In genomic region chr12:1795221-1795784, GRCh38 we compare ENCODE assay signal across 8 cellular contexts. TPM values are rescaled to one million over a fixed set of nuclear protein-coding genes. Genes with fewer than 3 reads are reported as not detected.
A peak's percentile ranks its signal among the peaks of the same experiment; 100 is the strongest.
DNase-seq lines count a peak whose midpoint lies in the region; ATAC-seq and TF ChIP-seq lines count a peak whose summit lies in the region.

No MANE protein-coding gene starts in this region.

- peaks cover 19% of the 10 kb centered on the region for H3K4me1 Mint-ChIP-seq in activated T-cell treated with anti-CD3 and anti-CD28 coated beads, Interleukin-2, amount 50 U/mL, for 4 hours (ENCODE audit: low read depth)
- peaks cover 23% of the 10 kb centered on the region for H3K4me1 Mint-ChIP-seq in activated CD8-positive, alpha-beta T cell treated with anti-CD3 and anti-CD28 coated beads for 36 hours (ENCODE audit: low read depth)

- H3K4me1 ChIP-seq in left lung = peaks cover 0 to 34% of the 10 kb centered on the region in 2 donors
- peaks cover 0 to 22% of the 10 kb centered on the region in 2 donors for H3K4me1 ChIP-seq in thoracic aorta (ENCODE audit: control insufficient read depth in 1 of 2, low read depth in 2 of 2)

- CTCF ChIA-PET in activated CD8-positive, alpha-beta T cell treated with anti-CD3 and anti-CD28 coated beads for 36 hours (lab: Charles Lee) = interaction anchor here (0.6 to 16.4 kb wide), 9 partner anchors 10 to 1220 kb away, joined by 3 to 456 read pairs (median 3); partner anchors contain the start of gene WNT5B

- TF ChIP-seq CTCF in activated CD8-positive, alpha-beta T cell treated with anti-CD3 and anti-CD28 coated beads for 36 hours (IDR thresholded peaks at IDR 0.05) = no peak
- TF ChIP-seq CTCF in left lung (IDR thresholded peaks at IDR 0.05) (no peak), thoracic aorta (IDR thresholded peaks at IDR 0.05) (no peak)

- no peaks in the 10 kb centered on the region for H3K9me3 ChIP-seq in left lung
- no peaks in the 10 kb centered on the region for H3K9me3 ChIP-seq in thoracic aorta

- no peak overlapping the region for H3K27ac Mint-ChIP-seq in activated CD8-positive, alpha-beta T cell treated with anti-CD3 and anti-CD28 coated beads for 36 hours

- no peaks in the 10 kb centered on the region for H3K27me3 ChIP-seq in left lung
- H3K27me3 ChIP-seq in thoracic aorta (replicated peaks; ENCODE audit: insufficient read depth) = no peaks in the 10 kb centered on the region

- peak overlapping the region; percentile 6 to 97 for H3K27ac ChIP-seq in left lung
- H3K27ac ChIP-seq in thoracic aorta = no peak overlapping the region

- no peaks in the 10 kb centered on the region for H3K9me3 Mint-ChIP-seq in activated T-cell treated with anti-CD3 and anti-CD28 coated beads, Interleukin-2, amount 50 U/mL, for 4 hours
- H3K9me3 Mint-ChIP-seq in activated CD8-positive, alpha-beta T cell treated with anti-CD3 and anti-CD28 coated beads for 36 hours = no peaks in the 10 kb centered on the region

- H3K4me3 Mint-ChIP-seq in activated T-cell treated with anti-CD3 and anti-CD28 coated beads, Interleukin-2, amount 50 U/mL, for 4 hours = peak overlapping the region; percentile 68
- peak overlapping the region; percentile 85 for H3K4me3 Mint-ChIP-seq in activated CD8-positive, alpha-beta T cell treated with anti-CD3 and anti-CD28 coated beads for 36 hours

- POLR2A ChIA-PET in activated CD8-positive, alpha-beta T cell treated with anti-CD3 and anti-CD28 coated beads for 36 hours (lab: Charles Lee) = interaction anchor here (0.6 to 2.1 kb wide), 3 partner anchors 132 to 145 kb away, joined by 3 to 17 read pairs (median 4); no protein-coding TSS in a partner anchor

- no peaks in the 10 kb centered on the region for H3K36me3 Mint-ChIP-seq in activated T-cell treated with anti-CD3 and anti-CD28 coated beads, Interleukin-2, amount 50 U/mL, for 4 hours (ENCODE audit: insufficient read depth)
- H3K36me3 Mint-ChIP-seq in activated CD8-positive, alpha-beta T cell treated with anti-CD3 and anti-CD28 coated beads for 36 hours (ENCODE audit: low read depth) = no peaks in the 10 kb centered on the region

- H3K4me3 ChIP-seq in left lung (no peak overlapping the region), thoracic aorta (peak overlapping the region; percentile 70)

- H3K36me3 ChIP-seq in left lung = no peaks in the 10 kb centered on the region
- no peaks in the 10 kb centered on the region for H3K36me3 ChIP-seq in thoracic aorta

- no peak for DNase-seq in activated T-cell treated with anti-CD3 and anti-CD28 coated beads, Interleukin-2, amount 50 U/mL, for 4 hours
- DNase-seq in activated T-cell treated with anti-CD3 and anti-CD28 coated beads, Interleukin-2, amount 50 U/mL, for 1 hour = no peak
- no peak for DNase-seq in activated CD8-positive, alpha-beta T cell treated with anti-CD3 and anti-CD28 coated beads for 36 hours
- DNase-seq in left lung (peak in 1 of 2 donors; percentile 78), thoracic aorta (ENCODE audit: low spot score) (no peak), AML-193 (lab: John Stamatoyannopoulos, UW) (no peak), CD1c-positive myeloid dendritic cell (ENCODE audit: extremely low spot score) (no peak)

- intact Hi-C loops in activated CD8-positive, alpha-beta T cell treated with anti-CD3 and anti-CD28 coated beads for 36 hours (cut with micrococcal nuclease) = no loop called here
- intact Hi-C loops in left lung (cut with DNase I) = loop anchor here (5.0 to 10.0 kb wide), 4 partner anchors 139 to 239 kb away; no protein-coding TSS in a partner anchor

- ATAC-seq in activated T-cell treated with anti-CD3 and anti-CD28 coated beads, Interleukin-2, amount 50 U/mL, for 4 hours = no peak
- ATAC-seq in activated CD8-positive, alpha-beta T cell treated with anti-CD3 and anti-CD28 coated beads for 36 hours = no peak
- ATAC-seq in left lung = no peak
- ATAC-seq in thoracic aorta (ENCODE audit: insufficient number of reproducible peaks, low FRiP score, low read depth) = no peak
- ATAC-seq in HG02852 (IDR thresholded peaks at IDR 0.05; ENCODE audit: unreplicated experiment) = no peak

- no peaks in the 10 kb centered on the region for H3K27me3 Mint-ChIP-seq in activated T-cell treated with anti-CD3 and anti-CD28 coated beads, Interleukin-2, amount 50 U/mL, for 4 hours (ENCODE audit: low read depth)
- H3K27me3 Mint-ChIP-seq in activated CD8-positive, alpha-beta T cell treated with anti-CD3 and anti-CD28 coated beads for 36 hours = no peaks in the 10 kb centered on the region

RNA-seq across cellular contexts. Expression of gene LRTM2, which starts 25.1 kb away (rescaled TPM):
- total RNA-seq in activated T-cell treated with anti-CD3 and anti-CD28 coated beads, Interleukin-2, amount 50 U/mL, for 4 hours = under 1 TPM; 0.08 to 0.34 (median 0.27) TPM
- total RNA-seq in activated CD8-positive, alpha-beta T cell treated with anti-CD3 and anti-CD28 coated beads for 36 hours = not detected
- total RNA-seq in left lung = not detected
- not detected for total RNA-seq in thoracic aorta

Comparison
In these comparisons a context has a peak if more than half of its experiments do, and no peak if none do; other contexts are left out.
1. H3K27ac ChIP-seq: peak in left lung (2 of 2); none in thoracic aorta (0 of 2).